Comparison of ENCODE assay signal across 8 cellular contexts in the genomic region with DNA sequence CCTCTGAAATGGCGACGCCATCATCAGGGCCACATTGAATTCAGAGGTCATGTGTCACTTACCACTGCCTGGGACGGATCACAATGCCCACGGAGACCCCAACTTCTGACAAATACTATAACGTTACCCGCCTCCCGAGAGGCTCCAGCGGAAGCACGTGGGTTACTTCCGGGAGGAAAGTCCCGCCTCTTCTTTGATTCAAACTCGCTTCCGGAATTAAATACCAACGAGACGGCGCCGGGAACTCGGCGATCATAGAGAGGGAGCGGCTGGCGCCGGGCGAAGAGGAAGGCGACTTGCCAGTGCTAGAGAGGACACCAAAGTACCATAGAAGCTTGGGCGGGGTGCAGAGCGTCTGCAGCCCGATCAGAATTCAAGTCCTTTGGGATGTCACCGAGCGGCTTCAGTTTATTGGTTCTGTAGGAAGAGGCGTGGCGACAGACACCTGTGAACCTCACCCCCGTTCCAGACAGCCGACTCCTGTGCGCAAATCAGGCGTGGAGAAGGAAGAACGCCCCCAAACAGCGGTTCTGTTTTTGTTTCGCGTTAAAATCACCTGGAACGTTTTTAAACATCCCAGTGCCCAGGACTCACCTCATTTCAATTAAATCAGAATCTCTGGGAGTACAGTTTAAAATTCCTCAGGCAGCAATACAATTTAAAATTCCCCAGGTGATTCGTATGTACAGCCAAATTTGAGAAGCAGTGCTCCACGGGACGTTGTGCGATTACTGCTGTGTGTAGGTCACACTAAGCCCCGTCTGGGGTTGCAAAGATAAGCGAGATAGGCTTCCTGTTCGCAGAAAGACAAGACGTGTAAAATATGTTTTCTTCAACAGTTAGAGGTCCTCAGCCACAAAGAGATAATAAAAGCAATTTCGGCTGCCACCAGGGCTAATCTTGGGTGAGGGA. TPM values are rescaled to one million over a fixed set of nuclear protein-coding genes. Genes with fewer than 3 reads are reported as not detected.
DNase-seq lines count a peak whose midpoint lies in the region; ATAC-seq and TF ChIP-seq lines count a peak whose summit lies in the region.

TSS of gene TIMM10 (minus strand) at position 159 of the 912 bp plus-strand sequence. CDS start 565 bp downstream, outside the sequence.

- peak within 1 kb of the TSS; percentile 99 for H3K9ac ChIP-seq in SU-DHL-6 (ENCODE audit: low read length)

- no peaks in the 10 kb centered on the region for H3K9me2 ChIP-seq in SU-DHL-6 (replicated peaks; ENCODE audit: insufficient read depth, low read length)

- H3K36me3 ChIP-seq in SU-DHL-6 (ENCODE audit: low read length): no peaks in the 10 kb centered on the region
- peaks cover 7% of the 10 kb centered on the region for H3K36me3 ChIP-seq in osteoblast (ENCODE audit: insufficient read depth, low read length)
- no peaks in the 10 kb centered on the region for H3K36me3 ChIP-seq in thoracic aorta

- H3K4me2 ChIP-seq in SU-DHL-6 (ENCODE audit: low read depth, low read length, poor library complexity, severe bottlenecking) (peak within 1 kb of the TSS; percentile 82), osteoblast (ENCODE audit: insufficient read depth, low read length) (peak within 1 kb of the TSS; percentile 98)

- H3F3A ChIP-seq in SU-DHL-6 (ENCODE audit: insufficient read depth): peaks cover 7% of the 10 kb centered on the region; the same call in 1 of the 2 replicates

- peak; percentile 27 for TF ChIP-seq POLR2A in GM10847 (IDR thresholded peaks at IDR 0.05; ENCODE audit: extremely low read depth, insufficient read length)

- no peaks in the 10 kb centered on the region for H3K27me3 ChIP-seq in SU-DHL-6 (ENCODE audit: low read length)
- H3K27me3 ChIP-seq in osteoblast (ENCODE audit: insufficient read depth, low read length): peaks cover 4% of the 10 kb centered on the region
- H3K27me3 ChIP-seq in thoracic aorta (replicated peaks; ENCODE audit: insufficient read depth): no peaks in the 10 kb centered on the region

- peak within 1 kb of the TSS; percentile 88 for H3K4me3 Mint-ChIP-seq in activated naive CD8-positive, alpha-beta T cell treated with anti-CD3 and anti-CD28 coated beads, Interleukin-2, amount 10 ng/mL, durations not matched to agents 7 days and 5 days
- H3K4me3 Mint-ChIP-seq in glutamatergic neuron (ENCODE audit: unreplicated experiment): peak within 1 kb of the TSS; percentile 94

- H3K27me3 Mint-ChIP-seq in activated naive CD8-positive, alpha-beta T cell treated with anti-CD3 and anti-CD28 coated beads, Interleukin-2, amount 10 ng/mL, durations not matched to agents 7 days and 5 days: no peaks in the 10 kb centered on the region
- H3K27me3 Mint-ChIP-seq in glutamatergic neuron (ENCODE audit: unreplicated experiment): peaks cover 11% of the 10 kb centered on the region

- H3K4me1 Mint-ChIP-seq in activated naive CD8-positive, alpha-beta T cell treated with anti-CD3 and anti-CD28 coated beads, Interleukin-2, amount 10 ng/mL, durations not matched to agents 7 days and 5 days: peaks cover 38% of the 10 kb centered on the region
- H3K4me1 Mint-ChIP-seq in glutamatergic neuron (ENCODE audit: low read depth, unreplicated experiment): peaks cover 6% of the 10 kb centered on the region

- H3K9me3 Mint-ChIP-seq in activated naive CD8-positive, alpha-beta T cell treated with anti-CD3 and anti-CD28 coated beads, Interleukin-2, amount 10 ng/mL, durations not matched to agents 7 days and 5 days: no peaks in the 10 kb centered on the region
- peaks cover 5% of the 10 kb centered on the region for H3K9me3 Mint-ChIP-seq in glutamatergic neuron (ENCODE audit: unreplicated experiment)

- H3K79me2 ChIP-seq in SU-DHL-6 (ENCODE audit: insufficient read depth, low read length): peaks cover 25% of the 10 kb centered on the region
- peaks cover 20% of the 10 kb centered on the region for H3K79me2 ChIP-seq in osteoblast (ENCODE audit: insufficient read depth, low read length)

- H3K27ac ChIP-seq in SU-DHL-6 (ENCODE audit: low read depth, low read length) (peak within 1 kb of the TSS; percentile 62), osteoblast (ENCODE audit: low read depth, low read length) (peak within 1 kb of the TSS; percentile 81), thoracic aorta (peak within 1 kb of the TSS; percentile 7 to 44)

- H3K27ac Mint-ChIP-seq in activated naive CD8-positive, alpha-beta T cell treated with anti-CD3 and anti-CD28 coated beads, Interleukin-2, amount 10 ng/mL, durations not matched to agents 7 days and 5 days: peak within 1 kb of the TSS; percentile 91
- H3K27ac Mint-ChIP-seq in glutamatergic neuron (ENCODE audit: unreplicated experiment): peak within 1 kb of the TSS; percentile 30

- ATAC-seq in HG02678 (IDR thresholded peaks at IDR 0.05; ENCODE audit: unreplicated experiment) (peak; percentile 96), thoracic aorta (ENCODE audit: insufficient number of reproducible peaks, low FRiP score, low read depth) (peak; percentile 80)
- ATAC-seq in activated naive CD8-positive, alpha-beta T cell treated with anti-CD3 and anti-CD28 coated beads, Interleukin-2, amount 10 ng/mL, durations not matched to agents 7 days and 5 days (ENCODE audit: low read depth): peak; percentile 96

- H3K36me3 Mint-ChIP-seq in activated naive CD8-positive, alpha-beta T cell treated with anti-CD3 and anti-CD28 coated beads, Interleukin-2, amount 10 ng/mL, durations not matched to agents 7 days and 5 days: peaks cover 7% of the 10 kb centered on the region
- peaks cover 5% of the 10 kb centered on the region for H3K36me3 Mint-ChIP-seq in glutamatergic neuron (ENCODE audit: unreplicated experiment)

- H3K4me3 ChIP-seq in SU-DHL-6 (ENCODE audit: insufficient read depth, low read length, poor library complexity, severe bottlenecking) (peak within 1 kb of the TSS; percentile 97), osteoblast (ENCODE audit: insufficient read depth, low read length) (peak within 1 kb of the TSS; percentile 95), thoracic aorta (peak within 1 kb of the TSS; percentile 77)

- peak within 1 kb of the TSS; percentile 96 for H2AFZ ChIP-seq in SU-DHL-6 (ENCODE audit: low read depth, low read length, severe bottlenecking)
- H2AFZ ChIP-seq in osteoblast (ENCODE audit: low read length): peak within 1 kb of the TSS; percentile 98

- H3K4me1 ChIP-seq in osteoblast (ENCODE audit: insufficient read depth, low read length) (peaks cover 10% of the 10 kb centered on the region), thoracic aorta (ENCODE audit: control insufficient read depth in 1 of 2, low read depth in 2 of 2) (peaks cover 6 to 9% of the 10 kb centered on the region in 2 donors)

- POLR2A ChIA-PET in activated naive CD8-positive, alpha-beta T cell treated with anti-CD3 and anti-CD28 coated beads, Interleukin-2, amount 10 ng/mL, durations not matched to agents 7 days and 5 days (lab: Charles Lee): interaction anchor here (1.1 to 2.3 kb wide), 8 partner anchors 17 to 211 kb away, joined by 3 to 8 read pairs (median 5); partner anchors contain the start of genes SSRP1 and UBE2L6

- DNase-seq in NCI-H128 (lab: John Stamatoyannopoulos, UW; ENCODE audit: unreplicated experiment) (peak; percentile 97), glutamatergic neuron (peak; percentile 91), osteoblast (ENCODE audit: insufficient read length, low spot score, missing footprints) (peak; percentile 94), thoracic aorta (ENCODE audit: low spot score) (peak; percentile 84)
- peak; percentile 87 for DNase-seq in activated naive CD8-positive, alpha-beta T cell treated with anti-CD3 and anti-CD28 coated beads, Interleukin-2, amount 10 ng/mL, durations not matched to agents 7 days and 5 days

- no peaks in the 10 kb centered on the region; the same call in 1 of the 2 replicates for H4K20me1 ChIP-seq in SU-DHL-6 (ENCODE audit: low read depth, low read length)
- peaks cover 4% of the 10 kb centered on the region for H4K20me1 ChIP-seq in osteoblast (ENCODE audit: insufficient read depth, low read length)

- no peak for TF ChIP-seq CTCF in SU-DHL-6 (IDR thresholded peaks at IDR 0.05; ENCODE audit: insufficient read depth, low read length, poor library complexity, severe bottlenecking)
- TF ChIP-seq CTCF in glutamatergic neuron (IDR thresholded peaks at IDR 0.05; ENCODE audit: partially characterized antibody, unreplicated experiment): no peak
- TF ChIP-seq CTCF in osteoblast (IDR thresholded peaks at IDR 0.05; ENCODE audit: extremely low read depth, low read depth, low read length): no peak
- TF ChIP-seq CTCF in thoracic aorta (IDR thresholded peaks at IDR 0.05): no peak

- no peaks in the 10 kb centered on the region for H3K9me3 ChIP-seq in SU-DHL-6 (ENCODE audit: insufficient read depth, low read length)
- no peaks in the 10 kb centered on the region for H3K9me3 ChIP-seq in osteoblast (ENCODE audit: low read depth, low read length)
- no peaks in the 10 kb centered on the region for H3K9me3 ChIP-seq in thoracic aorta

RNA-seq across cellular contexts. Expression of gene TIMM10, which starts in this region (rescaled TPM):
- 10 to 100 TPM; 44.0 to 48.1 TPM for total RNA-seq in activated naive CD8-positive, alpha-beta T cell treated with anti-CD3 and anti-CD28 coated beads, Interleukin-2, amount 10 ng/mL, durations not matched to agents 7 days and 5 days
- total RNA-seq in glutamatergic neuron (ENCODE audit: unreplicated experiment): 51.2 TPM
- total RNA-seq in osteoblast: 22.1 and 25.7 TPM in 2 replicates
- total RNA-seq in thoracic aorta: 10 to 100 TPM; 19.5 to 33.5 TPM

Comparison
In these comparisons a context has a peak if more than half of its experiments do, and no peak if none do; other contexts are left out.
1. Peak in every context shown above with its lines: DNase-seq, ATAC-seq, H3K4me3 ChIP-seq and H3K27ac ChIP-seq.
2. H3K27ac ChIP-seq: peak in every context shown above with its lines; median percentile 81 in osteoblast; 62 in SU-DHL-6; 26 in thoracic aorta.